Comparison of ENCODE assay signal across 21 cellular contexts in genomic region chr1:248306740-248307139, GRCh38. TPM values are rescaled to one million over a fixed set of nuclear protein-coding genes. Genes with fewer than 3 reads are reported as not detected.
"Had no signal": no experiment of that assay in that cellular context is flagged by ENCODE, and none has a peak within 500 bp of the region (broad histone marks: within the 10 kb centered on the region; RNA-seq: fewer than 3 reads in every experiment).

No MANE protein-coding gene starts in this region.

RNA-seq across cellular contexts. Expression of gene OR2T12, which starts 3.5 kb away (rescaled TPM):
- total RNA-seq: activated naive CD4-positive, alpha-beta T cell treated with anti-CD3 and anti-CD28 coated beads for 36 hours; activated naive CD4-positive, alpha-beta T cell treated with anti-CD3 and anti-CD28 coated beads, Interleukin-2, amount 50 U/mL, for 72 hours; activated naive CD8-positive, alpha-beta T cell treated with anti-CD3 and anti-CD28 coated beads for 36 hours; activated naive CD8-positive, alpha-beta T cell treated with anti-CD3 and anti-CD28 coated beads, Interleukin-2, amount 10 ng/mL, durations not matched to agents 7 days and 5 days; activated T-cell treated with anti-CD3 and anti-CD28 coated beads, Interleukin-2, amount 50 U/mL, for 4 hours; activated T-cell treated with anti-CD3 and anti-CD28 coated beads, Interleukin-2, amount 50 U/mL, for 72 hours; activated T-helper 1 cell treated with anti-CD3 and anti-CD28 coated beads, Interleukin-12 subunit alpha, Interleukin-12 subunit beta, Interleukin-2, Interleukin-4 antibody, amounts not matched to agents 30 ng/mL and 10 ng/mL and 1 ng/mL, durations not matched to agents 14 hours and 24 hours and 36 hours; activated T-helper 17 cell treated with anti-CD3 and anti-CD28 coated beads, Interleukin-2, amount 50 U/mL, for 72 hours; activated T-helper 2 cell treated with anti-CD3 and anti-CD28 coated beads, Interferon-gamma antibody, Interleukin-2, Interleukin-4, amounts not matched to agents 10 μg/mL and 5 μg/mL and 100 μg/mL, durations not matched to agents 14 hours and 24 hours and 36 hours; adrenal gland; aorta; ascending aorta; astrocyte; body of pancreas; breast epithelium; bronchial epithelial cell; cardiac muscle cell; cardiac septum; cerebellum; chondrocyte had no signal
- polyA plus RNA-seq: adipose tissue, adrenal gland, aorta, cardiac muscle cell had no signal

RNA-seq across cellular contexts. Expression of gene OR2M7, which starts 17.6 kb away (rescaled TPM):
- total RNA-seq: activated naive CD4-positive, alpha-beta T cell treated with anti-CD3 and anti-CD28 coated beads for 36 hours; activated naive CD4-positive, alpha-beta T cell treated with anti-CD3 and anti-CD28 coated beads, Interleukin-2, amount 50 U/mL, for 72 hours; activated naive CD8-positive, alpha-beta T cell treated with anti-CD3 and anti-CD28 coated beads for 36 hours; activated naive CD8-positive, alpha-beta T cell treated with anti-CD3 and anti-CD28 coated beads, Interleukin-2, amount 10 ng/mL, durations not matched to agents 7 days and 5 days; activated T-cell treated with anti-CD3 and anti-CD28 coated beads, Interleukin-2, amount 50 U/mL, for 4 hours; activated T-cell treated with anti-CD3 and anti-CD28 coated beads, Interleukin-2, amount 50 U/mL, for 72 hours; activated T-helper 1 cell treated with anti-CD3 and anti-CD28 coated beads, Interleukin-12 subunit alpha, Interleukin-12 subunit beta, Interleukin-2, Interleukin-4 antibody, amounts not matched to agents 30 ng/mL and 10 ng/mL and 1 ng/mL, durations not matched to agents 14 hours and 24 hours and 36 hours; activated T-helper 17 cell treated with anti-CD3 and anti-CD28 coated beads, Interleukin-2, amount 50 U/mL, for 72 hours; activated T-helper 2 cell treated with anti-CD3 and anti-CD28 coated beads, Interferon-gamma antibody, Interleukin-2, Interleukin-4, amounts not matched to agents 10 μg/mL and 5 μg/mL and 100 μg/mL, durations not matched to agents 14 hours and 24 hours and 36 hours; adrenal gland; aorta; ascending aorta; astrocyte; body of pancreas; breast epithelium; bronchial epithelial cell; cardiac muscle cell; cardiac septum; cerebellum; chondrocyte had no signal
- polyA plus RNA-seq: adipose tissue, adrenal gland, aorta, cardiac muscle cell had no signal

RNA-seq across cellular contexts. Expression of gene OR2T33, which starts 29.0 kb away (rescaled TPM):
- total RNA-seq: activated naive CD4-positive, alpha-beta T cell treated with anti-CD3 and anti-CD28 coated beads for 36 hours; activated naive CD4-positive, alpha-beta T cell treated with anti-CD3 and anti-CD28 coated beads, Interleukin-2, amount 50 U/mL, for 72 hours; activated naive CD8-positive, alpha-beta T cell treated with anti-CD3 and anti-CD28 coated beads for 36 hours; activated naive CD8-positive, alpha-beta T cell treated with anti-CD3 and anti-CD28 coated beads, Interleukin-2, amount 10 ng/mL, durations not matched to agents 7 days and 5 days; activated T-cell treated with anti-CD3 and anti-CD28 coated beads, Interleukin-2, amount 50 U/mL, for 4 hours; activated T-cell treated with anti-CD3 and anti-CD28 coated beads, Interleukin-2, amount 50 U/mL, for 72 hours; activated T-helper 1 cell treated with anti-CD3 and anti-CD28 coated beads, Interleukin-12 subunit alpha, Interleukin-12 subunit beta, Interleukin-2, Interleukin-4 antibody, amounts not matched to agents 30 ng/mL and 10 ng/mL and 1 ng/mL, durations not matched to agents 14 hours and 24 hours and 36 hours; activated T-helper 17 cell treated with anti-CD3 and anti-CD28 coated beads, Interleukin-2, amount 50 U/mL, for 72 hours; activated T-helper 2 cell treated with anti-CD3 and anti-CD28 coated beads, Interferon-gamma antibody, Interleukin-2, Interleukin-4, amounts not matched to agents 10 μg/mL and 5 μg/mL and 100 μg/mL, durations not matched to agents 14 hours and 24 hours and 36 hours; adrenal gland; aorta; ascending aorta; astrocyte; body of pancreas; breast epithelium; bronchial epithelial cell; cardiac septum; chondrocyte had no signal
- polyA plus RNA-seq: adipose tissue, adrenal gland, aorta had no signal

RNA-seq across cellular contexts. Expression of gene OR14C36, which starts 41.8 kb away (rescaled TPM):
- total RNA-seq: activated naive CD4-positive, alpha-beta T cell treated with anti-CD3 and anti-CD28 coated beads for 36 hours; activated naive CD4-positive, alpha-beta T cell treated with anti-CD3 and anti-CD28 coated beads, Interleukin-2, amount 50 U/mL, for 72 hours; activated naive CD8-positive, alpha-beta T cell treated with anti-CD3 and anti-CD28 coated beads for 36 hours; activated naive CD8-positive, alpha-beta T cell treated with anti-CD3 and anti-CD28 coated beads, Interleukin-2, amount 10 ng/mL, durations not matched to agents 7 days and 5 days; activated T-cell treated with anti-CD3 and anti-CD28 coated beads, Interleukin-2, amount 50 U/mL, for 4 hours; activated T-cell treated with anti-CD3 and anti-CD28 coated beads, Interleukin-2, amount 50 U/mL, for 72 hours; activated T-helper 1 cell treated with anti-CD3 and anti-CD28 coated beads, Interleukin-12 subunit alpha, Interleukin-12 subunit beta, Interleukin-2, Interleukin-4 antibody, amounts not matched to agents 30 ng/mL and 10 ng/mL and 1 ng/mL, durations not matched to agents 14 hours and 24 hours and 36 hours; activated T-helper 17 cell treated with anti-CD3 and anti-CD28 coated beads, Interleukin-2, amount 50 U/mL, for 72 hours; activated T-helper 2 cell treated with anti-CD3 and anti-CD28 coated beads, Interferon-gamma antibody, Interleukin-2, Interleukin-4, amounts not matched to agents 10 μg/mL and 5 μg/mL and 100 μg/mL, durations not matched to agents 14 hours and 24 hours and 36 hours; adrenal gland; aorta; ascending aorta; astrocyte; body of pancreas; breast epithelium; bronchial epithelial cell; cardiac muscle cell; cardiac septum; cerebellum; chondrocyte had no signal
- polyA plus RNA-seq: adipose tissue, adrenal gland, aorta, cardiac muscle cell had no signal

RNA-seq across cellular contexts. Expression of gene OR2T4, which starts 54.7 kb away (rescaled TPM):
- total RNA-seq: activated naive CD4-positive, alpha-beta T cell treated with anti-CD3 and anti-CD28 coated beads for 36 hours; activated naive CD4-positive, alpha-beta T cell treated with anti-CD3 and anti-CD28 coated beads, Interleukin-2, amount 50 U/mL, for 72 hours; activated naive CD8-positive, alpha-beta T cell treated with anti-CD3 and anti-CD28 coated beads for 36 hours; activated naive CD8-positive, alpha-beta T cell treated with anti-CD3 and anti-CD28 coated beads, Interleukin-2, amount 10 ng/mL, durations not matched to agents 7 days and 5 days; activated T-cell treated with anti-CD3 and anti-CD28 coated beads, Interleukin-2, amount 50 U/mL, for 4 hours; activated T-cell treated with anti-CD3 and anti-CD28 coated beads, Interleukin-2, amount 50 U/mL, for 72 hours; activated T-helper 1 cell treated with anti-CD3 and anti-CD28 coated beads, Interleukin-12 subunit alpha, Interleukin-12 subunit beta, Interleukin-2, Interleukin-4 antibody, amounts not matched to agents 30 ng/mL and 10 ng/mL and 1 ng/mL, durations not matched to agents 14 hours and 24 hours and 36 hours; activated T-helper 17 cell treated with anti-CD3 and anti-CD28 coated beads, Interleukin-2, amount 50 U/mL, for 72 hours; activated T-helper 2 cell treated with anti-CD3 and anti-CD28 coated beads, Interferon-gamma antibody, Interleukin-2, Interleukin-4, amounts not matched to agents 10 μg/mL and 5 μg/mL and 100 μg/mL, durations not matched to agents 14 hours and 24 hours and 36 hours; adrenal gland; aorta; ascending aorta; astrocyte; body of pancreas; breast epithelium; bronchial epithelial cell; cardiac muscle cell; cardiac septum; cerebellum; chondrocyte had no signal
- polyA plus RNA-seq: adipose tissue, adrenal gland, aorta, cardiac muscle cell had no signal
